ENCODE assay signal across 8 cellular contexts in genomic region chr7:77940647-77941046, GRCh38.
A peak's percentile ranks its signal among the peaks of the same experiment; 100 is the strongest.
DNase-seq lines count a peak whose midpoint lies in the region; ATAC-seq, FAIRE-seq and TF ChIP-seq lines count a peak whose summit lies in the region.

No MANE protein-coding gene starts in this region.

- H3K4me1 Mint-ChIP-seq in stimulated activated memory B cell treated with anti-CD40 and anti-IgM and Interleukin-4, amounts not matched to agents 10 μg/mL and 1 μg/mL and 100 μg/mL, for 72 hours = peaks cover 12% of the 10 kb centered on the region
- H3K4me1 Mint-ChIP-seq in activated T-cell treated with anti-CD3 and anti-CD28 coated beads, Interleukin-2, amount 50 U/mL, for 4 hours (ENCODE audit: low read depth) = peaks cover 16% of the 10 kb centered on the region

- H3K27me3 ChIP-seq in keratinocyte (ENCODE audit: control insufficient read depth, extremely low read depth, insufficient read depth, low read length) = no peaks in the 10 kb centered on the region

- H2AFZ ChIP-seq in keratinocyte (ENCODE audit: control insufficient read depth, low read length) = no peak overlapping the region

- dilution Hi-C loops in keratinocyte (cut with MboI; ENCODE audit: extremely low pct_ligation_motif_present, low sequenced_read_pairs) = no loop called here

- H3K27me3 Mint-ChIP-seq in stimulated activated memory B cell treated with anti-CD40 and anti-IgM and Interleukin-4, amounts not matched to agents 10 μg/mL and 1 μg/mL and 100 μg/mL, for 72 hours = no peaks in the 10 kb centered on the region
- no peaks in the 10 kb centered on the region for H3K27me3 Mint-ChIP-seq in activated T-cell treated with anti-CD3 and anti-CD28 coated beads, Interleukin-2, amount 50 U/mL, for 4 hours (ENCODE audit: low read depth)

- no peak overlapping the region for H3K4me3 ChIP-seq in keratinocyte (ENCODE audit: control insufficient read depth in 2 of 3, extremely low read depth in 1 of 3, insufficient read depth in 2 of 3, low read depth in 1 of 3, low read length in 3 of 3)

- FAIRE-seq in keratinocyte (lab: Jason Lieb, UNC) = no peak

- peaks cover 30% of the 10 kb centered on the region for H3K36me3 Mint-ChIP-seq in stimulated activated memory B cell treated with anti-CD40 and anti-IgM and Interleukin-4, amounts not matched to agents 10 μg/mL and 1 μg/mL and 100 μg/mL, for 72 hours
- peaks cover 18% of the 10 kb centered on the region for H3K36me3 Mint-ChIP-seq in activated T-cell treated with anti-CD3 and anti-CD28 coated beads, Interleukin-2, amount 50 U/mL, for 4 hours (ENCODE audit: insufficient read depth)

- H3K9me3 ChIP-seq in keratinocyte (ENCODE audit: control insufficient read depth, low read depth, low read length) = no peaks in the 10 kb centered on the region

- H3K79me2 ChIP-seq in keratinocyte (ENCODE audit: control insufficient read depth, insufficient read depth, low read length) = no peaks in the 10 kb centered on the region

- no peaks in the 10 kb centered on the region for H3K36me3 ChIP-seq in keratinocyte (ENCODE audit: control insufficient read depth in 2 of 2, extremely low read depth in 1 of 2, insufficient read depth in 2 of 2, low read length in 2 of 2)

- ATAC-seq in stimulated activated memory B cell treated with anti-CD40 and anti-IgM and Interleukin-4, amounts not matched to agents 10 μg/mL and 1 μg/mL and 100 μg/mL, for 72 hours = no peak
- ATAC-seq in activated T-cell treated with anti-CD3 and anti-CD28 coated beads, Interleukin-2, amount 50 U/mL, for 4 hours = no peak

- DNase-seq in AG08396 (ENCODE audit: low spot score) (peak; percentile 20), GM10266 (ENCODE audit: extremely low spot score) (peak; percentile 12), NCI-H146 (lab: John Stamatoyannopoulos, UW) (peak; percentile 8), amniotic epithelial cell (ENCODE audit: low read depth) (peak; percentile 33), keratinocyte (ENCODE audit: low read depth, low spot score) (no peak), ecto neural progenitor cell (ENCODE audit: low spot score) (no peak)
- DNase-seq in activated T-cell treated with anti-CD3 and anti-CD28 coated beads, Interleukin-2, amount 50 U/mL, for 4 hours = no peak

- H3K9ac ChIP-seq in keratinocyte (ENCODE audit: control insufficient read depth, extremely low read depth, insufficient read depth, low read length) = no peak overlapping the region

- TF ChIP-seq CTCF in GM10266 (IDR thresholded peaks at IDR 0.05; ENCODE audit: control insufficient read depth, insufficient read depth, low read depth, missing control alignments) (peak; percentile 47), keratinocyte (optimal IDR thresholded peaks at IDR 0.05 in 1 of 3, IDR thresholded peaks at IDR 0.05 in 1 of 3, conservative IDR thresholded peaks at IDR 0.05 in 1 of 3; ENCODE audit: extremely low read depth in 1 of 3, insufficient read depth in 2 of 3, low read length in 3 of 3) (peak in 2 of 3 experiments; percentile 21 to 57)

- H4K20me1 ChIP-seq in keratinocyte (ENCODE audit: control insufficient read depth, extremely low read depth, insufficient read depth, low read length) = no peaks in the 10 kb centered on the region

- no peak overlapping the region for H3K27ac Mint-ChIP-seq in stimulated activated memory B cell treated with anti-CD40 and anti-IgM and Interleukin-4, amounts not matched to agents 10 μg/mL and 1 μg/mL and 100 μg/mL, for 72 hours

- no peaks in the 10 kb centered on the region for H3K4me1 ChIP-seq in keratinocyte (ENCODE audit: control insufficient read depth, extremely low read depth, insufficient read depth, low read length)

- no peaks in the 10 kb centered on the region for H3K9me3 Mint-ChIP-seq in stimulated activated memory B cell treated with anti-CD40 and anti-IgM and Interleukin-4, amounts not matched to agents 10 μg/mL and 1 μg/mL and 100 μg/mL, for 72 hours
- H3K9me3 Mint-ChIP-seq in activated T-cell treated with anti-CD3 and anti-CD28 coated beads, Interleukin-2, amount 50 U/mL, for 4 hours = no peaks in the 10 kb centered on the region

- H3K27ac ChIP-seq in keratinocyte (ENCODE audit: control insufficient read depth, insufficient read depth, low read length) = no peak overlapping the region

- no peak overlapping the region for H3K4me2 ChIP-seq in keratinocyte (ENCODE audit: control insufficient read depth, extremely low read depth, insufficient read depth, low read depth, low read length)

- no peaks in the 10 kb centered on the region for H3K9me1 ChIP-seq in keratinocyte (ENCODE audit: control insufficient read depth, extremely low read depth, insufficient read depth, low read length)

- no peak overlapping the region for H3K4me3 Mint-ChIP-seq in stimulated activated memory B cell treated with anti-CD40 and anti-IgM and Interleukin-4, amounts not matched to agents 10 μg/mL and 1 μg/mL and 100 μg/mL, for 72 hours
- no peak overlapping the region for H3K4me3 Mint-ChIP-seq in activated T-cell treated with anti-CD3 and anti-CD28 coated beads, Interleukin-2, amount 50 U/mL, for 4 hours

Comparison
In these comparisons a context has a peak if more than half of its experiments do, and no peak if none do; other contexts are left out.
1. DNase-seq: peak in AG08396 (single experiment), GM10266 (single experiment), NCI-H146 (single experiment) and amniotic epithelial cell (single experiment); none in keratinocyte (single experiment), ecto neural progenitor cell (single experiment) and activated T-cell treated with anti-CD3 and anti-CD28 coated beads, Interleukin-2, amount 50 U/mL, for 4 hours (single experiment).